ENCODE assay signal across 1 cellular context in the genomic region with DNA sequence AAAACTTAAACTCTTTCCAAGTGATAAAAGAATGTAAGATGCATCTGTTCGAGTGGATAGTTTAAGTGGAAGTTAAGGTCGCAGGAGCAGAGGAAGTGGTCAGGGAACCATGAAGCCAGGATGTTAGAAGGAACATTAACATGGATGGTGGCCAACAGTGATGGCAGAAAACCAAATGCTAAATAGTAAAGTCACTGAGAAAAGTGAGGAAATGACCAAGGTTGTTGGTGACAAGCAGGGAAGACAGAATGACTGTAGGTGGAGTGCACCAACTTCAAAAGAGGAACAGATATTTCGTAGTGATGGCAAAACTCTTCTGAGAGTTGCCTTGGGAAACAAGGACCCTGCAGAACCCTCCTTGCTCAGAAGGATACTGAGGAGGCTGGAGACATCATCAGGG.
TF ChIP-seq lines count a peak whose summit lies in the region.

No MANE protein-coding gene starts in this region.

TF ChIP-seq in IMR-90, 13 proteins besides CTCF, POLR2A, EP300 and RAD21 (continued from another document):
- TF ChIP-seq MXI1 (IDR thresholded peaks at IDR 0.05; ENCODE audit: borderline replicate concordance, low read depth, low read length) (no peak), RFX5 (IDR thresholded peaks at IDR 0.05; ENCODE audit: low read depth, low read length) (no peak), MAZ (IDR thresholded peaks at IDR 0.05; ENCODE audit: borderline replicate concordance, low read depth, low read length) (no peak), FOS (IDR thresholded peaks at IDR 0.05; ENCODE audit: low read depth, low read length) (no peak), SMC3 (IDR thresholded peaks at IDR 0.05; ENCODE audit: low read depth, low read length) (no peak), CHD1 (IDR thresholded peaks at IDR 0.05; ENCODE audit: low read depth, low read length) (no peak), NFE2L2 (IDR thresholded peaks at IDR 0.05; ENCODE audit: low read depth, low read length) (no peak)
- TF ChIP-seq, protein P1, sequence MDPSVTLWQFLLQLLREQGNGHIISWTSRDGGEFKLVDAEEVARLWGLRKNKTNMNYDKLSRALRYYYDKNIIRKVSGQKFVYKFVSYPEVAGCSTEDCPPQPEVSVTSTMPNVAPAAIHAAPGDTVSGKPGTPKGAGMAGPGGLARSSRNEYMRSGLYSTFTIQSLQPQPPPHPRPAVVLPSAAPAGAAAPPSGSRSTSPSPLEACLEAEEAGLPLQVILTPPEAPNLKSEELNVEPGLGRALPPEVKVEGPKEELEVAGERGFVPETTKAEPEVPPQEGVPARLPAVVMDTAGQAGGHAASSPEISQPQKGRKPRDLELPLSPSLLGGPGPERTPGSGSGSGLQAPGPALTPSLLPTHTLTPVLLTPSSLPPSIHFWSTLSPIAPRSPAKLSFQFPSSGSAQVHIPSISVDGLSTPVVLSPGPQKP (IDR thresholded peaks at IDR 0.05; ENCODE audit: borderline replicate concordance, low read depth, low read length) = no peak
